ENCODE assay signal across 10 cellular contexts in genomic region chrX:16838202-16839066, GRCh38. TPM values are rescaled to one million over a fixed set of nuclear protein-coding genes. Genes with fewer than 3 reads are reported as not detected.
A peak's percentile ranks its signal among the peaks of the same experiment; 100 is the strongest.
DNase-seq lines count a peak whose midpoint lies in the region; TF ChIP-seq lines count a peak whose summit lies in the region.
"Had no signal": no experiment of that assay in that cellular context is flagged by ENCODE, and none has a peak within 500 bp of the region (broad histone marks: within the 10 kb centered on the region; RNA-seq: fewer than 3 reads in every experiment).

No MANE protein-coding gene starts in this region.

- POLR2A ChIA-PET in GM10248 (lab: Yijun Ruan, JAX): no interaction called here

- no peak overlapping the region for H3K4me3 ChIP-seq in epithelial cell of proximal tubule (ENCODE audit: low read depth, low read length)
- H3K4me3 ChIP-seq: body of pancreas had no signal

- peak overlapping the region; percentile 97 for H3K27ac Mint-ChIP-seq in nephron progenitor cell
- no peak overlapping the region for H3K27ac Mint-ChIP-seq in type B pancreatic cell

- DNase-seq in Daoy (ENCODE audit: low read depth) (peak; percentile 42), NCI-H460 (ENCODE audit: extremely low read depth, low read depth) (peak; percentile 62), epithelial cell of proximal tubule (ENCODE audit: low read depth) (peak; percentile 54), nephron progenitor cell (peak; percentile 52), NCI-H510A (lab: John Stamatoyannopoulos, UW) (no peak), HUDEP-2 (lab: John Stamatoyannopoulos, UW; ENCODE audit: unreplicated experiment in 76 of 76) (no peak), type B pancreatic cell (ENCODE audit: extremely low spot score, unreplicated experiment) (no peak), GM10248 (ENCODE audit: extremely low spot score) (no peak)
- DNase-seq: stimulated activated CD8-positive, alpha-beta memory T cell treated with anti-CD3 and anti-CD28 coated beads, Interleukin-4, amount 100 ng/mL, for 48 hours had no signal

- H3K4me3 Mint-ChIP-seq in nephron progenitor cell: peak overlapping the region; percentile 36
- H3K4me3 Mint-ChIP-seq in type B pancreatic cell: no peak overlapping the region

- H3K36me3 Mint-ChIP-seq in nephron progenitor cell (ENCODE audit: low read depth) (peaks cover 83% of the 10 kb centered on the region), type B pancreatic cell (peaks cover 62% of the 10 kb centered on the region)

- TF ChIP-seq CTCF in epithelial cell of proximal tubule (conservative IDR thresholded peaks at IDR 0.05; ENCODE audit: low read depth, low read length) (peak; percentile 27), nephron progenitor cell (IDR thresholded peaks at IDR 0.05) (no peak), type B pancreatic cell (conservative IDR thresholded peaks at IDR 0.05) (no peak), GM10248 (IDR thresholded peaks at IDR 0.05; ENCODE audit: control extremely low read depth, extremely low read depth, low read depth, missing control alignments) (no peak)

- CTCF ChIA-PET in GM10248 (lab: Yijun Ruan, JAX): interaction anchor here (2.7 kb wide), 1 partner anchor 45 kb away, joined by 7 read pairs; no protein-coding TSS in a partner anchor

- H3K9me3 Mint-ChIP-seq in nephron progenitor cell (no peaks in the 10 kb centered on the region), type B pancreatic cell (no peaks in the 10 kb centered on the region)

- H3K4me1 Mint-ChIP-seq in nephron progenitor cell: peaks cover 46% of the 10 kb centered on the region
- H3K4me1 Mint-ChIP-seq in type B pancreatic cell (ENCODE audit: unreplicated experiment): peaks cover 42% of the 10 kb centered on the region

- H3K27me3 Mint-ChIP-seq in nephron progenitor cell (ENCODE audit: low read depth, poor library complexity) (no peaks in the 10 kb centered on the region), type B pancreatic cell (no peaks in the 10 kb centered on the region)

RNA-seq across cellular contexts. Expression of gene RBBP7, which starts 31.7 kb away (rescaled TPM):
- total RNA-seq in Daoy (2014; rRNA removed; shearing (Covaris generic)): 100 and 103 TPM in 2 replicates
- 130 and 146 TPM in 2 replicates for total RNA-seq in NCI-H460 (2014; rRNA removed; shearing (Covaris generic))
- 194 and 204 TPM in 2 replicates for polyA plus RNA-seq in NCI-H460 (2014; cell fraction: nucleus; rRNA removed)
- 149 and 150 TPM in 2 replicates for total RNA-seq in epithelial cell of proximal tubule
- total RNA-seq in type B pancreatic cell (ENCODE audit: low replicate concordance): 157 and 202 TPM in 2 replicates

RNA-seq across cellular contexts. Expression of gene TXLNG, which starts 52.2 kb away (rescaled TPM):
- total RNA-seq in Daoy (2014; rRNA removed; shearing (Covaris generic)): 8.5 and 9.7 TPM in 2 replicates
- 32.6 and 38.3 TPM in 2 replicates for total RNA-seq in NCI-H460 (2014; rRNA removed; shearing (Covaris generic))
- 33.4 and 45.7 TPM in 2 replicates for polyA plus RNA-seq in NCI-H460 (2014; cell fraction: nucleus; rRNA removed)
- total RNA-seq in epithelial cell of proximal tubule (10.3 and 12.3 TPM in 2 replicates), type B pancreatic cell (ENCODE audit: low replicate concordance) (24.5 and 27.3 TPM in 2 replicates)

Comparison
In these comparisons a context has a peak if more than half of its experiments do, and no peak if none do; other contexts are left out.
1. DNase-seq: peak in Daoy (single experiment), NCI-H460 (single experiment), epithelial cell of proximal tubule (single experiment) and nephron progenitor cell (single experiment); none in NCI-H510A (single experiment), HUDEP-2 (0 of 76), type B pancreatic cell (single experiment) and GM10248 (single experiment).